1 cellular context compared by ENCODE assay signal in genomic region chr3:49027634-49028033, GRCh38.
TF ChIP-seq lines count a peak whose summit lies in the region.

No MANE protein-coding gene starts in this region.

TF ChIP-seq in K562, 482 proteins besides CTCF, POLR2A, EP300 and RAD21:
- TF ChIP-seq POLR2AphosphoS5 (IDR thresholded peaks at IDR 0.05; ENCODE audit: control insufficient read depth, insufficient read depth, low read depth, low read length) (0 out of 2 replicates have a peak, but pooled peaks have one; percentile 7), POLR2AphosphoS2 (IDR thresholded peaks at IDR 0.05; ENCODE audit: low read length) (0 out of 2 replicates have a peak, but pooled peaks have one; percentile 5), PTTG1 (tag; IDR thresholded peaks at IDR 0.05; ENCODE audit: low read depth) (no peak), POU5F1 (IDR thresholded peaks at IDR 0.05; ENCODE audit: borderline replicate concordance, low read depth, low read length, partially characterized antibody) (no peak)
